8 cellular contexts compared by ENCODE assay signal in genomic region chr9:118595719-118596305, GRCh38.
DNase-seq lines count a peak whose midpoint lies in the region; ATAC-seq lines count a peak whose summit lies in the region.

No MANE protein-coding gene starts in this region.

- H3K36me3 Mint-ChIP-seq in activated T-helper 2 cell treated with anti-CD3 and anti-CD28 coated beads, Interferon-gamma antibody, Interleukin-2, Interleukin-4, amounts not matched to agents 10 μg/mL and 5 μg/mL and 100 μg/mL, durations not matched to agents 14 hours and 24 hours and 36 hours (ENCODE audit: low read depth), result no peaks in the 10 kb centered on the region

- ATAC-seq in HG03432 (IDR thresholded peaks at IDR 0.05; ENCODE audit: unreplicated experiment), result no peak

- peaks cover 4% of the 10 kb centered on the region for H3K9me3 Mint-ChIP-seq in activated T-helper 2 cell treated with anti-CD3 and anti-CD28 coated beads, Interferon-gamma antibody, Interleukin-2, Interleukin-4, amounts not matched to agents 10 μg/mL and 5 μg/mL and 100 μg/mL, durations not matched to agents 14 hours and 24 hours and 36 hours

- H3K4me3 Mint-ChIP-seq in activated T-helper 2 cell treated with anti-CD3 and anti-CD28 coated beads, Interferon-gamma antibody, Interleukin-2, Interleukin-4, amounts not matched to agents 10 μg/mL and 5 μg/mL and 100 μg/mL, durations not matched to agents 14 hours and 24 hours and 36 hours (ENCODE audit: low read depth), result no peak overlapping the region

- H3K4me1 Mint-ChIP-seq in activated T-helper 2 cell treated with anti-CD3 and anti-CD28 coated beads, Interferon-gamma antibody, Interleukin-2, Interleukin-4, amounts not matched to agents 10 μg/mL and 5 μg/mL and 100 μg/mL, durations not matched to agents 14 hours and 24 hours and 36 hours (ENCODE audit: low read depth), result no peaks in the 10 kb centered on the region

- DNase-seq in EH (ENCODE audit: low read depth) (peak; percentile 63), NCI-H1417 (lab: John Stamatoyannopoulos, UW) (peak; percentile 44 to 89 (median 73)), amygdala (lab: John Stamatoyannopoulos, UW) (peak in 42 of 56 donors; percentile 0 to 59 (median 10)), kidney glomerular epithelial cell (lab: John Stamatoyannopoulos, UW) (peak; percentile 82), KG1 (lab: John Stamatoyannopoulos, UW) (no peak), cortex of kidney (lab: John Stamatoyannopoulos, UW) (no peak)
- DNase-seq in activated T-helper 2 cell treated with anti-CD3 and anti-CD28 coated beads, Interferon-gamma antibody, Interleukin-2, Interleukin-4, amounts not matched to agents 10 μg/mL and 5 μg/mL and 100 μg/mL, durations not matched to agents 14 hours and 24 hours and 36 hours (ENCODE audit: low spot score), result no peak

- no peaks in the 10 kb centered on the region for H3K27me3 Mint-ChIP-seq in activated T-helper 2 cell treated with anti-CD3 and anti-CD28 coated beads, Interferon-gamma antibody, Interleukin-2, Interleukin-4, amounts not matched to agents 10 μg/mL and 5 μg/mL and 100 μg/mL, durations not matched to agents 14 hours and 24 hours and 36 hours (ENCODE audit: low read depth)

- no peak overlapping the region for H3K27ac Mint-ChIP-seq in activated T-helper 2 cell treated with anti-CD3 and anti-CD28 coated beads, Interferon-gamma antibody, Interleukin-2, Interleukin-4, amounts not matched to agents 10 μg/mL and 5 μg/mL and 100 μg/mL, durations not matched to agents 14 hours and 24 hours and 36 hours

- intact Hi-C loops in activated T-helper 2 cell treated with anti-CD3 and anti-CD28 coated beads, Interferon-gamma antibody, Interleukin-2, Interleukin-4, amounts not matched to agents 10 μg/mL and 5 μg/mL and 100 μg/mL, durations not matched to agents 14 hours and 24 hours and 36 hours (cut with micrococcal nuclease), result no loop called here

Comparison
In these comparisons a context has a peak if more than half of its experiments do, and no peak if none do; other contexts are left out.
1. DNase-seq: peak in EH (single experiment), NCI-H1417 (3 of 3), amygdala (42 of 56) and kidney glomerular epithelial cell (single experiment); none in KG1 (single experiment), activated T-helper 2 cell treated with anti-CD3 and anti-CD28 coated beads, Interferon-gamma antibody, Interleukin-2, Interleukin-4, amounts not matched to agents 10 μg/mL and 5 μg/mL and 100 μg/mL, durations not matched to agents 14 hours and 24 hours and 36 hours (single experiment) and cortex of kidney (single experiment).